13 cellular contexts compared by ENCODE assay signal in the genomic region with DNA sequence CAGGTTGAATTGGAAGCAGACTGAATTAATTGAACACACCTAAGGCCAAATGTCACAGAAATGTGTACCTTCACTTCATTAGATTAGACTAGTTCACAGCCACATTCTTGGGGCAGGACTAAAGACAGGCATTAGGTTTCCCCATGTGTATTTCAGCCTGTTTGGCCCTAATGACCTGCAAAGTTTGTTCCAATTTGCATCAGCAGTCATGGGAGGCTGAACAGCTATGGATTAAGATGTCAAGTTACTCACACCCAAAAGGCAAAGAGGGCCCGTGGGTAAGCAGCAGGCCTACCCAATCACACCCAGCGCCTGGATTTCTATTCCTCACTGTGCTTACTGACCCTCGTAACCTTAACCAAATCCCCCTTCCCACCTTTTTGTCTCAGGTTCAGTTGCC.
DNase-seq lines count a peak whose midpoint lies in the region; ATAC-seq and TF ChIP-seq lines count a peak whose summit lies in the region.
"Had no signal": no experiment of that assay in that cellular context is flagged by ENCODE, and none has a peak within 500 bp of the region (broad histone marks: within the 10 kb centered on the region; RNA-seq: fewer than 3 reads in every experiment).

No MANE protein-coding gene starts in this region.

- peak; percentile 25 for ATAC-seq in GM18520 (IDR thresholded peaks at IDR 0.05; ENCODE audit: unreplicated experiment)
- ATAC-seq in GM21447 (IDR thresholded peaks at IDR 0.05; ENCODE audit: unreplicated experiment) = peak; percentile 56
- ATAC-seq in HG03095 (IDR thresholded peaks at IDR 0.05; ENCODE audit: unreplicated experiment) = peak; percentile 38
- ATAC-seq in activated T-cell treated with anti-CD3 and anti-CD28 coated beads, Interleukin-2, amount 50 U/mL, for 72 hours (replicated peaks in 1 of 2) = no peak
- ATAC-seq: natural killer cell had no signal

- no peak for TF ChIP-seq EP300 in stomach (IDR thresholded peaks at IDR 0.05)

- peaks cover 16% of the 10 kb centered on the region for H3K36me3 Mint-ChIP-seq in progenitor cell of endocrine pancreas (ENCODE audit: insufficient read depth)
- H3K36me3 Mint-ChIP-seq in activated T-cell treated with anti-CD3 and anti-CD28 coated beads, Interleukin-2, amount 50 U/mL, for 72 hours (ENCODE audit: insufficient read depth in 2 of 2) = peaks cover 6 to 28% of the 10 kb centered on the region in 2 donors

- TF ChIP-seq CTCF in progenitor cell of endocrine pancreas (IDR thresholded peaks at IDR 0.05; ENCODE audit: unreplicated experiment) = no peak
- no peak for TF ChIP-seq CTCF in stomach (IDR thresholded peaks at IDR 0.05)
- no peak for TF ChIP-seq CTCF in left ventricle myocardium inferior (IDR thresholded peaks at IDR 0.05; ENCODE audit: borderline replicate concordance)

- H3K27me3 Mint-ChIP-seq in progenitor cell of endocrine pancreas = no peaks in the 10 kb centered on the region
- H3K27me3 Mint-ChIP-seq in activated T-cell treated with anti-CD3 and anti-CD28 coated beads, Interleukin-2, amount 50 U/mL, for 72 hours (ENCODE audit: low read depth) = no peaks in the 10 kb centered on the region

- H3K4me3 ChIP-seq in stomach = no peak overlapping the region
- no peak overlapping the region for H3K4me3 ChIP-seq in left ventricle myocardium inferior

- H3K9me3 ChIP-seq in stomach (no peaks in the 10 kb centered on the region), left ventricle myocardium inferior (replicated peaks) (no peaks in the 10 kb centered on the region)

- no peaks in the 10 kb centered on the region for H3K9me3 Mint-ChIP-seq in progenitor cell of endocrine pancreas (ENCODE audit: low read depth)
- H3K9me3 Mint-ChIP-seq in activated T-cell treated with anti-CD3 and anti-CD28 coated beads, Interleukin-2, amount 50 U/mL, for 72 hours = peaks cover 2% of the 10 kb centered on the region in 2 donors
- H3K9me3 Mint-ChIP-seq: natural killer cell had no signal

- H3K36me3 ChIP-seq in stomach (no peaks in the 10 kb centered on the region), left ventricle myocardium inferior (peaks cover 13% of the 10 kb centered on the region)

- TF ChIP-seq POLR2A in stomach (IDR thresholded peaks at IDR 0.05) = no peak

- intact Hi-C loops in stomach (cut with DNase I; ENCODE audit: low total_unique reads) = no loop called here
- intact Hi-C loops in left ventricle myocardium inferior (cut with micrococcal nuclease) = no loop called here

- peaks cover 20% of the 10 kb centered on the region for H3K4me1 Mint-ChIP-seq in progenitor cell of endocrine pancreas (ENCODE audit: low read depth)
- H3K4me1 Mint-ChIP-seq in activated T-cell treated with anti-CD3 and anti-CD28 coated beads, Interleukin-2, amount 50 U/mL, for 72 hours (ENCODE audit: low read depth) = peaks cover 19% of the 10 kb centered on the region

- no peak overlapping the region for H3K27ac ChIP-seq in stomach
- no peak overlapping the region for H3K27ac ChIP-seq in left ventricle myocardium inferior (replicated peaks)

- H3K4me3 Mint-ChIP-seq in progenitor cell of endocrine pancreas (ENCODE audit: low read depth) = no peak overlapping the region
- no peak overlapping the region for H3K4me3 Mint-ChIP-seq in activated T-cell treated with anti-CD3 and anti-CD28 coated beads, Interleukin-2, amount 50 U/mL, for 72 hours
- H3K4me3 Mint-ChIP-seq: natural killer cell had no signal

- DNase-seq in progenitor cell of endocrine pancreas (ENCODE audit: low spot score, unreplicated experiment) = no peak
- DNase-seq in stomach = no peak
- no peak for DNase-seq in left ventricle myocardium inferior
- no peak for DNase-seq in activated T-cell treated with anti-CD3 and anti-CD28 coated beads, Interleukin-2, amount 50 U/mL, for 72 hours
- no peak for DNase-seq in activated effector memory CD4-positive, alpha-beta T cell treated with Interleukin-2 at 50 U/mL for 16 hours
- DNase-seq: activated CD4-positive, CD25-positive, alpha-beta regulatory T cell; GF-D8; KBM-7; natural killer cell; NCI-H1092 treated with DMSO at 0.1 percent for 48 hours had no signal

- H3K27me3 ChIP-seq in stomach (no peaks in the 10 kb centered on the region), left ventricle myocardium inferior (ENCODE audit: low read depth) (no peaks in the 10 kb centered on the region)

- 49 to 61% (median 50%) methylated on average over 3 of the region's 3 CpGs for WGBS in stomach, 5 donors

- H3K4me1 ChIP-seq in stomach = peaks cover 21 to 28% (median 22%) of the 10 kb centered on the region in 4 donors
- H3K4me1 ChIP-seq in left ventricle myocardium inferior = peaks cover 26% of the 10 kb centered on the region

- peak overlapping the region; percentile 93 for H3K27ac Mint-ChIP-seq in progenitor cell of endocrine pancreas
- no peak overlapping the region for H3K27ac Mint-ChIP-seq in activated T-cell treated with anti-CD3 and anti-CD28 coated beads, Interleukin-2, amount 50 U/mL, for 72 hours
- H3K27ac Mint-ChIP-seq: natural killer cell had no signal

Comparison
In these comparisons a context has a peak if more than half of its experiments do, and no peak if none do; other contexts are left out.
1. ATAC-seq: peak in GM18520 (single experiment), GM21447 (single experiment) and HG03095 (single experiment); none in activated T-cell treated with anti-CD3 and anti-CD28 coated beads, Interleukin-2, amount 50 U/mL, for 72 hours (0 of 2).